ENCODE assay signal across 2 cellular contexts in genomic region chr1:41434748-41435449, GRCh38.
TF ChIP-seq lines count a peak whose summit lies in the region.

No MANE protein-coding gene starts in this region.

TF ChIP-seq in SK-N-SH, 30 proteins besides CTCF, POLR2A, EP300 and RAD21:
- TF ChIP-seq NFIC (IDR thresholded peaks at IDR 0.05; ENCODE audit: borderline replicate concordance) = no peak
- no peak for TF ChIP-seq RCOR1 (IDR thresholded peaks at IDR 0.05; ENCODE audit: low read length)
- TF ChIP-seq CHD2 (IDR thresholded peaks at IDR 0.05; ENCODE audit: low read length, partially characterized antibody) = no peak
- no peak for TF ChIP-seq YY1 (IDR thresholded peaks at IDR 0.05; ENCODE audit: low read depth)
- no peak for TF ChIP-seq JUND (IDR thresholded peaks at IDR 0.05)
- TF ChIP-seq POLR2AphosphoS5 (IDR thresholded peaks at IDR 0.05; ENCODE audit: low read depth, low read length) = no peak
- no peak for TF ChIP-seq IRF3 (IDR thresholded peaks at IDR 0.05; ENCODE audit: low read depth, low read length)
- TF ChIP-seq FOXJ3 (CRISPR knock-in tag; IDR thresholded peaks at IDR 0.05) = no peak
- no peak for TF ChIP-seq FOXM1 (IDR thresholded peaks at IDR 0.05; ENCODE audit: low read depth)
- no peak for TF ChIP-seq NRF1 (IDR thresholded peaks at IDR 0.05; ENCODE audit: low read depth, low read length)
- TF ChIP-seq, protein P1, sequence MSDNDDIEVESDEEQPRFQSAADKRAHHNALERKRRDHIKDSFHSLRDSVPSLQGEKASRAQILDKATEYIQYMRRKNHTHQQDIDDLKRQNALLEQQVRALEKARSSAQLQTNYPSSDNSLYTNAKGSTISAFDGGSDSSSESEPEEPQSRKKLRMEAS (IDR thresholded peaks at IDR 0.05; ENCODE audit: low read depth) = no peak
- TF ChIP-seq TAF1 (IDR thresholded peaks at IDR 0.05; ENCODE audit: borderline replicate concordance, low read depth, low read length) = no peak
- TF ChIP-seq GABPA (IDR thresholded peaks at IDR 0.05; ENCODE audit: low read depth) = no peak
- no peak for TF ChIP-seq PBX3 (IDR thresholded peaks at IDR 0.05)
- TF ChIP-seq SIN3A (IDR thresholded peaks at IDR 0.05; ENCODE audit: borderline replicate concordance, low read depth, low read length) = no peak
- TF ChIP-seq, protein P2, sequence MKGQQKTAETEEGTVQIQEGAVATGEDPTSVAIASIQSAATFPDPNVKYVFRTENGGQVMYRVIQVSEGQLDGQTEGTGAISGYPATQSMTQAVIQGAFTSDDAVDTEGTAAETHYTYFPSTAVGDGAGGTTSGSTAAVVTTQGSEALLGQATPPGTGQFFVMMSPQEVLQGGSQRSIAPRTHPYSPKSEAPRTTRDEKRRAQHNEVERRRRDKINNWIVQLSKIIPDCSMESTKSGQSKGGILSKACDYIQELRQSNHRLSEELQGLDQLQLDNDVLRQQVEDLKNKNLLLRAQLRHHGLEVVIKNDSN (IDR thresholded peaks at IDR 0.05; ENCODE audit: borderline replicate concordance, low read depth) = no peak
- TF ChIP-seq REST (IDR thresholded peaks at IDR 0.05; ENCODE audit: low read depth, low read length) = no peak
- no peak for TF ChIP-seq GATA2 (CRISPR knock-in tag; IDR thresholded peaks at IDR 0.05)

TF ChIP-seq in SK-N-SH treated with all-trans-retinoic acid at 6 μM for 48 hours, 23 proteins besides CTCF, POLR2A, EP300 and RAD21:
- TF ChIP-seq OSR1 (CRISPR knock-in tag; IDR thresholded peaks at IDR 0.05) = no peak
